In genomic region chr11:124402326-124402922, GRCh38 we compare ENCODE assay signal across 8 cellular contexts. TPM values are rescaled to one million over a fixed set of nuclear protein-coding genes. Genes with fewer than 3 reads are reported as not detected.
DNase-seq lines count a peak whose midpoint lies in the region; ATAC-seq, FAIRE-seq and TF ChIP-seq lines count a peak whose summit lies in the region.

No MANE protein-coding gene starts in this region.

- peak in 5 of 6 experiments; percentile 16 to 61 (median 53) for TF ChIP-seq CTCF in Peyer's patch (IDR thresholded peaks at IDR 0.05)
- peak; percentile 96 for TF ChIP-seq CTCF in astrocyte (IDR thresholded peaks at IDR 0.05; ENCODE audit: insufficient read depth, low read depth, low read length)

- no peak for TF ChIP-seq POLR2A in Peyer's patch (IDR thresholded peaks at IDR 0.05)

- H3K79me2 ChIP-seq in astrocyte (ENCODE audit: insufficient read depth, low read length), result no peaks in the 10 kb centered on the region

- H3K4me3 ChIP-seq in Peyer's patch (no peak overlapping the region), astrocyte (ENCODE audit: insufficient read depth, low read depth, low read length) (no peak overlapping the region)

- no peaks in the 10 kb centered on the region for H3K27me3 Mint-ChIP-seq in astrocyte (ENCODE audit: low read depth, unreplicated experiment)

- FAIRE-seq in astrocyte (lab: Jason Lieb, UNC), result peak; percentile 39

- H3K36me3 Mint-ChIP-seq in astrocyte (ENCODE audit: low read depth, unreplicated experiment), result no peaks in the 10 kb centered on the region

- H3K9me3 ChIP-seq in Peyer's patch, result no peaks in the 10 kb centered on the region
- H3K9me3 ChIP-seq in astrocyte (ENCODE audit: insufficient read depth, low read depth, low read length), result no peaks in the 10 kb centered on the region

- DNase-seq in DMS53 treated with DMSO at 0.1 percent for 48 hours (lab: John Stamatoyannopoulos, UW; ENCODE audit: unreplicated experiment) (peak; percentile 69), Peyer's patch (peak in 2 of 3 donors; percentile 28 to 80), astrocyte (ENCODE audit: low read depth) (peak; percentile 65), iPS DF 4.7 (ENCODE audit: extremely low read depth, low spot score) (peak; percentile 56), SK-N-DZ (ENCODE audit: low spot score) (no peak)
- DNase-seq in stimulated activated CD4-positive, alpha-beta T cell treated with anti-CD3 and anti-CD28 coated beads, Interleukin-12 subunit alpha, Interleukin-12 subunit beta, amount 100 ng/mL, for 48 hours (ENCODE audit: low read depth in 2 of 3, low spot score in 1 of 3), result peak; percentile 29 to 55 (median 36)

- H3K4me1 ChIP-seq in Peyer's patch, result no peaks in the 10 kb centered on the region
- H3K4me1 ChIP-seq in astrocyte (ENCODE audit: insufficient read depth, low read length), result no peaks in the 10 kb centered on the region

- no peaks in the 10 kb centered on the region for H3K9me3 Mint-ChIP-seq in astrocyte (ENCODE audit: unreplicated experiment)

- H3K27ac ChIP-seq in Peyer's patch (no peak overlapping the region), astrocyte (ENCODE audit: low read depth, low read length) (no peak overlapping the region)

- H3K4me3 Mint-ChIP-seq in astrocyte (ENCODE audit: unreplicated experiment), result no peak overlapping the region

- ATAC-seq in GM18909 (IDR thresholded peaks at IDR 0.05; ENCODE audit: poor library complexity, unreplicated experiment) (peak; percentile 87), HG03159 (IDR thresholded peaks at IDR 0.05; ENCODE audit: unreplicated experiment) (peak; percentile 98)

- no peak overlapping the region for H2AFZ ChIP-seq in astrocyte (ENCODE audit: low read depth, low read length)

- H3K36me3 ChIP-seq in Peyer's patch (no peaks in the 10 kb centered on the region), astrocyte (ENCODE audit: insufficient read depth, low read length) (no peaks in the 10 kb centered on the region)

- H4K20me1 ChIP-seq in astrocyte (ENCODE audit: insufficient read depth, low read length), result no peaks in the 10 kb centered on the region

- peak overlapping the region; percentile 67 for H3K27ac Mint-ChIP-seq in astrocyte (ENCODE audit: unreplicated experiment)

- no peak overlapping the region for H3K4me2 ChIP-seq in astrocyte (ENCODE audit: low read length)

- H3K27me3 ChIP-seq in Peyer's patch (no peaks in the 10 kb centered on the region), astrocyte (ENCODE audit: insufficient read depth, low read length) (no peaks in the 10 kb centered on the region)

- H3K9ac ChIP-seq in astrocyte (ENCODE audit: low read length), result no peak overlapping the region

- H3K4me1 Mint-ChIP-seq in astrocyte (ENCODE audit: low read depth, unreplicated experiment), result no peaks in the 10 kb centered on the region

RNA-seq across cellular contexts. Expression of gene OR8B3, which starts 3.6 kb away (rescaled TPM):
- total RNA-seq in Peyer's patch (not detected), astrocyte (not detected in 2 replicates)
- not detected in 2 replicates for polyA plus RNA-seq in SK-N-DZ (2014; cell fraction: cytosol; rRNA removed)
- polyA plus RNA-seq in SK-N-DZ (2014; cell fraction: nucleus; rRNA removed), result not detected in 2 replicates

RNA-seq across cellular contexts. Expression of gene OR8B2, which starts 18.1 kb away (rescaled TPM):
- total RNA-seq in Peyer's patch (not detected), astrocyte (not detected in 2 replicates)
- not detected in 2 replicates for polyA plus RNA-seq in SK-N-DZ (2014; cell fraction: cytosol; rRNA removed)
- polyA plus RNA-seq in SK-N-DZ (2014; cell fraction: nucleus; rRNA removed), result not detected in 2 replicates

RNA-seq across cellular contexts. Expression of gene OR8B4, which starts 22.2 kb away (rescaled TPM):
- total RNA-seq in Peyer's patch (not detected), astrocyte (not detected in 2 replicates)
- polyA plus RNA-seq in SK-N-DZ (2014; cell fraction: cytosol; rRNA removed), result not detected in 2 replicates
- not detected in 2 replicates for polyA plus RNA-seq in SK-N-DZ (2014; cell fraction: nucleus; rRNA removed)

RNA-seq across cellular contexts. Expression of gene OR8B8, which starts 43.1 kb away (rescaled TPM):
- total RNA-seq in Peyer's patch (not detected), astrocyte (not detected in 2 replicates)
- polyA plus RNA-seq in SK-N-DZ (2014; cell fraction: cytosol; rRNA removed), result not detected in 2 replicates
- polyA plus RNA-seq in SK-N-DZ (2014; cell fraction: nucleus; rRNA removed), result not detected in 2 replicates
